Comparison of ENCODE assay signal across 10 cellular contexts in genomic region chr3:111621535-111621934, GRCh38. TPM values are rescaled to one million over a fixed set of nuclear protein-coding genes. Genes with fewer than 3 reads are reported as not detected.
A peak's percentile ranks its signal among the peaks of the same experiment; 100 is the strongest.
DNase-seq lines count a peak whose midpoint lies in the region; ATAC-seq and TF ChIP-seq lines count a peak whose summit lies in the region.
"Had no signal": no experiment of that assay in that cellular context is flagged by ENCODE, and none has a peak within 500 bp of the region (broad histone marks: within the 10 kb centered on the region; RNA-seq: fewer than 3 reads in every experiment).

No MANE protein-coding gene starts in this region.

- H3K9me2 ChIP-seq in SK-N-SH: no peaks in the 10 kb centered on the region

- peak; percentile 32 for DNase-seq in SK-N-SH
- peak; percentile 41 for DNase-seq in activated naive CD8-positive, alpha-beta T cell treated with anti-CD3 and anti-CD28 coated beads for 36 hours
- DNase-seq in osteoblast (ENCODE audit: insufficient read length, low spot score, missing footprints): no peak
- DNase-seq in middle frontal gyrus (ENCODE audit: extremely low spot score, low spot score): no peak
- DNase-seq in Right ventricle myocardium inferior (ENCODE audit: missing footprints): no peak
- DNase-seq in foreskin melanocyte: no peak
- DNase-seq: body of pancreas had no signal

- TF ChIP-seq RAD21 in SK-N-SH (IDR thresholded peaks at IDR 0.05; ENCODE audit: low read length): no peak

- H3K36me3 ChIP-seq in SK-N-SH (replicated peaks in 1 of 2; ENCODE audit: control insufficient read depth in 1 of 2, insufficient read depth in 2 of 2, low read length in 1 of 2) (no peaks in the 10 kb centered on the region), KMS-11 (ENCODE audit: insufficient read depth) (no peaks in the 10 kb centered on the region), osteoblast (ENCODE audit: insufficient read depth, low read length) (no peaks in the 10 kb centered on the region)

- peaks cover 28% of the 10 kb centered on the region for H3K36me3 Mint-ChIP-seq in activated naive CD8-positive, alpha-beta T cell treated with anti-CD3 and anti-CD28 coated beads for 36 hours

- no peaks in the 10 kb centered on the region for H3K27me3 ChIP-seq in SK-N-SH (ENCODE audit: insufficient read depth)
- H3K27me3 ChIP-seq in KMS-11 (ENCODE audit: insufficient read depth, low read depth): no peaks in the 10 kb centered on the region
- no peaks in the 10 kb centered on the region for H3K27me3 ChIP-seq in osteoblast (ENCODE audit: insufficient read depth, low read length)
- H3K27me3 ChIP-seq: body of pancreas had no signal

- H3K27ac ChIP-seq in SK-N-SH (ENCODE audit: low read depth in 2 of 2, low read length in 1 of 2) (no peak overlapping the region), KMS-11 (no peak overlapping the region), osteoblast (ENCODE audit: low read depth, low read length) (no peak overlapping the region)
- H3K27ac ChIP-seq: body of pancreas had no signal

- intact Hi-C loops in Right ventricle myocardium inferior (cut with DNase I): no loop called here

- H3K27me3 Mint-ChIP-seq in activated naive CD8-positive, alpha-beta T cell treated with anti-CD3 and anti-CD28 coated beads for 36 hours: no peaks in the 10 kb centered on the region

- H3K4me1 Mint-ChIP-seq in activated naive CD8-positive, alpha-beta T cell treated with anti-CD3 and anti-CD28 coated beads for 36 hours: peaks cover 49% of the 10 kb centered on the region
- H3K4me1 Mint-ChIP-seq: memory B cell had no signal

- H3K4me3 ChIP-seq in SK-N-SH (ENCODE audit: low read depth in 2 of 2, low read length in 1 of 2) (no peak overlapping the region; a peak in 1 of 4 replicates), KMS-11 (IDR thresholded peaks at IDR 0.05; ENCODE audit: insufficient read depth, low read depth, low read length) (no peak overlapping the region), osteoblast (ENCODE audit: insufficient read depth, low read length) (no peak overlapping the region)
- H3K4me3 ChIP-seq: body of pancreas had no signal

- ATAC-seq in SK-N-SH treated with all-trans-retinoic acid at 6 μM for 48 hours: no peak; the same call in 2 of the 3 replicates
- ATAC-seq in Right ventricle myocardium inferior: no peak
- ATAC-seq: body of pancreas had no signal

- H3F3A ChIP-seq in SK-N-SH (replicated peaks; ENCODE audit: insufficient read depth): no peaks in the 10 kb centered on the region

- POLR2A ChIA-PET in SK-N-SH (lab: Yijun Ruan, JAX): no interaction called here

- no peaks in the 10 kb centered on the region for H4K20me1 ChIP-seq in SK-N-SH (ENCODE audit: insufficient read depth)
- no peaks in the 10 kb centered on the region for H4K20me1 ChIP-seq in KMS-11 (ENCODE audit: insufficient read depth)
- H4K20me1 ChIP-seq in osteoblast (ENCODE audit: insufficient read depth, low read length): no peaks in the 10 kb centered on the region

- CTCF ChIA-PET in SK-N-SH (lab: Yijun Ruan, JAX): interaction anchor here (1.2 to 1.6 kb wide), 2 partner anchors 9 to 11 kb away, joined by 3 to 4 read pairs; no protein-coding TSS in a partner anchor

- peaks cover 2% of the 10 kb centered on the region for H3K9me3 Mint-ChIP-seq in activated naive CD8-positive, alpha-beta T cell treated with anti-CD3 and anti-CD28 coated beads for 36 hours
- H3K9me3 Mint-ChIP-seq: memory B cell had no signal

- H3K4me2 ChIP-seq in SK-N-SH (no peak overlapping the region), KMS-11 (no peak overlapping the region), osteoblast (ENCODE audit: insufficient read depth, low read length) (no peak overlapping the region)

- 89% methylated on average over 5 of the region's 5 CpGs for WGBS in SK-N-SH (ENCODE audit: low lambda C conversion rate)

- H3K79me2 ChIP-seq in SK-N-SH (ENCODE audit: insufficient read depth) (no peaks in the 10 kb centered on the region), KMS-11 (ENCODE audit: insufficient read depth, low read depth) (no peaks in the 10 kb centered on the region), osteoblast (ENCODE audit: insufficient read depth, low read length) (no peaks in the 10 kb centered on the region)

- no peak for TF ChIP-seq EP300 in SK-N-SH (IDR thresholded peaks at IDR 0.05; ENCODE audit: borderline replicate concordance in 1 of 2, low read depth in 1 of 2, low read length in 1 of 2)

- peak; percentile 55 for TF ChIP-seq CTCF in SK-N-SH (IDR thresholded peaks at IDR 0.05)
- TF ChIP-seq CTCF in KMS-11 (conservative IDR thresholded peaks at IDR 0.05; ENCODE audit: low read depth, low read length): peak; percentile 35; the same call in 1 of the 2 replicates
- peak; percentile 47 for TF ChIP-seq CTCF in osteoblast (IDR thresholded peaks at IDR 0.05; ENCODE audit: extremely low read depth, low read depth, low read length)

- H3K4me3 Mint-ChIP-seq in activated naive CD8-positive, alpha-beta T cell treated with anti-CD3 and anti-CD28 coated beads for 36 hours: no peak overlapping the region
- H3K4me3 Mint-ChIP-seq: memory B cell had no signal

- H3K9ac ChIP-seq in SK-N-SH (no peak overlapping the region), KMS-11 (no peak overlapping the region)

- H2AFZ ChIP-seq in SK-N-SH (ENCODE audit: low read depth) (no peak overlapping the region), KMS-11 (ENCODE audit: low read depth) (no peak overlapping the region), osteoblast (ENCODE audit: low read length) (no peak overlapping the region)

- no peaks in the 10 kb centered on the region for H3K9me3 ChIP-seq in SK-N-SH
- H3K9me3 ChIP-seq in osteoblast (ENCODE audit: low read depth, low read length): no peaks in the 10 kb centered on the region
- H3K9me3 ChIP-seq: body of pancreas had no signal

- no peak overlapping the region for H3K27ac Mint-ChIP-seq in activated naive CD8-positive, alpha-beta T cell treated with anti-CD3 and anti-CD28 coated beads for 36 hours

- H3K4me1 ChIP-seq in SK-N-SH (ENCODE audit: control insufficient read depth in 1 of 2, insufficient read depth in 2 of 2, low read depth in 1 of 2, low read length in 1 of 2) (no peaks in the 10 kb centered on the region), KMS-11 (ENCODE audit: low read depth, poor library complexity, severe bottlenecking) (no peaks in the 10 kb centered on the region), osteoblast (ENCODE audit: insufficient read depth, low read length) (no peaks in the 10 kb centered on the region)
- H3K4me1 ChIP-seq: body of pancreas had no signal

TF ChIP-seq in SK-N-SH, 30 proteins besides CTCF, POLR2A, EP300 and RAD21 (continues in another document):
- TF ChIP-seq FOXM1 (IDR thresholded peaks at IDR 0.05; ENCODE audit: low read depth) (no peak), POLR2AphosphoS5 (IDR thresholded peaks at IDR 0.05; ENCODE audit: low read depth, low read length) (no peak), ELF1 (IDR thresholded peaks at IDR 0.05) (no peak), GATA2 (CRISPR knock-in tag; IDR thresholded peaks at IDR 0.05) (no peak), NRF1 (IDR thresholded peaks at IDR 0.05; ENCODE audit: low read depth, low read length) (no peak), USF1 (IDR thresholded peaks at IDR 0.05; ENCODE audit: borderline replicate concordance, low read depth) (no peak), EZH2phosphoT487 (IDR thresholded peaks at IDR 0.05; ENCODE audit: borderline replicate concordance, low read depth) (no peak)

TF ChIP-seq in SK-N-SH treated with all-trans-retinoic acid at 6 μM for 48 hours, 23 proteins besides CTCF, POLR2A, EP300 and RAD21 (continues in another document):
- TF ChIP-seq RARB (CRISPR knock-in tag; IDR thresholded peaks at IDR 0.05): no peak
- no peak for TF ChIP-seq ZNF70 (CRISPR knock-in tag; IDR thresholded peaks at IDR 0.05)
- no peak for TF ChIP-seq ZC3H10 (CRISPR knock-in tag; IDR thresholded peaks at IDR 0.05)
- no peak for TF ChIP-seq BACH2 (CRISPR knock-in tag; IDR thresholded peaks at IDR 0.05; ENCODE audit: borderline replicate concordance)
- no peak for TF ChIP-seq ISL1 (CRISPR knock-in tag; IDR thresholded peaks at IDR 0.05)
- no peak for TF ChIP-seq TCF4 (CRISPR knock-in tag; IDR thresholded peaks at IDR 0.05; ENCODE audit: borderline replicate concordance)
- TF ChIP-seq SNAI2 (CRISPR knock-in tag; IDR thresholded peaks at IDR 0.05): no peak
- TF ChIP-seq ZFP30 (CRISPR knock-in tag; IDR thresholded peaks at IDR 0.05): no peak
- TF ChIP-seq TOX (CRISPR knock-in tag; IDR thresholded peaks at IDR 0.05; ENCODE audit: borderline replicate concordance): no peak
- no peak for TF ChIP-seq PPARA (CRISPR knock-in tag; IDR thresholded peaks at IDR 0.05; ENCODE audit: borderline replicate concordance)
- no peak for TF ChIP-seq CREB5 (CRISPR knock-in tag; IDR thresholded peaks at IDR 0.05; ENCODE audit: low read depth)
- TF ChIP-seq ARNTL (CRISPR knock-in tag; IDR thresholded peaks at IDR 0.05; ENCODE audit: borderline replicate concordance, low read depth): no peak
- no peak for TF ChIP-seq ZNF565 (CRISPR knock-in tag; conservative IDR thresholded peaks at IDR 0.05; ENCODE audit: low read depth)

RNA-seq across cellular contexts. Expression of gene ZBED2, which starts 26.4 kb away (rescaled TPM):
- polyA plus RNA-seq in SK-N-SH (2012; rRNA removed): 0.76 and 1.3 TPM in 2 replicates
- polyA plus RNA-seq in SK-N-SH (2012; cell fraction: cytosol; rRNA removed): 1.3 and 1.4 TPM in 2 replicates
- 0.47 and 0.83 TPM in 2 replicates for polyA plus RNA-seq in SK-N-SH (2012; cell fraction: nucleus; rRNA removed)
- total RNA-seq in activated naive CD8-positive, alpha-beta T cell treated with anti-CD3 and anti-CD28 coated beads for 36 hours: 100 to 1,000 TPM; 122 to 123 TPM
- total RNA-seq in osteoblast (under 0.01 TPM in 1 of 2 replicates, not detected in the other), Right ventricle myocardium inferior (not detected)
- total RNA-seq: body of pancreas had no signal

RNA-seq across cellular contexts. Expression of gene PLCXD2, which starts 52.9 kb away (rescaled TPM):
- 3.9 and 6.5 TPM in 2 replicates for polyA plus RNA-seq in SK-N-SH (2012; rRNA removed)
- 3.9 and 4.8 TPM in 2 replicates for polyA plus RNA-seq in SK-N-SH (2012; cell fraction: cytosol; rRNA removed)
- 7.1 and 15.1 TPM in 2 replicates for polyA plus RNA-seq in SK-N-SH (2012; cell fraction: nucleus; rRNA removed)
- total RNA-seq in activated naive CD8-positive, alpha-beta T cell treated with anti-CD3 and anti-CD28 coated beads for 36 hours: 1 to 10 TPM; 8.1 to 8.5 TPM
- total RNA-seq in osteoblast (0.72 and 1.5 TPM in 2 replicates), Right ventricle myocardium inferior (4.0 TPM)

Comparison
In these comparisons a context has a peak if more than half of its experiments do, and no peak if none do; other contexts are left out.
1. DNase-seq: peak in SK-N-SH (single experiment) and activated naive CD8-positive, alpha-beta T cell treated with anti-CD3 and anti-CD28 coated beads for 36 hours (single experiment); none in osteoblast (single experiment), middle frontal gyrus (single experiment), Right ventricle myocardium inferior (single experiment) and foreskin melanocyte (single experiment).
2. RNA of gene ZBED2, which starts 26.4 kb away (total RNA-seq): 122 to 123 TPM in activated naive CD8-positive, alpha-beta T cell treated with anti-CD3 and anti-CD28 coated beads for 36 hours; not detected in Right ventricle myocardium inferior (single experiment) and under 0.01 TPM in osteoblast; every median in the first group is over 100 times any median in the second.
3. Peak in every context shown above with its lines, with median percentiles within 50 percentile points of each other: CTCF ChIP-seq.